Comparison of ENCODE assay signal across 19 cellular contexts in the genomic region with DNA sequence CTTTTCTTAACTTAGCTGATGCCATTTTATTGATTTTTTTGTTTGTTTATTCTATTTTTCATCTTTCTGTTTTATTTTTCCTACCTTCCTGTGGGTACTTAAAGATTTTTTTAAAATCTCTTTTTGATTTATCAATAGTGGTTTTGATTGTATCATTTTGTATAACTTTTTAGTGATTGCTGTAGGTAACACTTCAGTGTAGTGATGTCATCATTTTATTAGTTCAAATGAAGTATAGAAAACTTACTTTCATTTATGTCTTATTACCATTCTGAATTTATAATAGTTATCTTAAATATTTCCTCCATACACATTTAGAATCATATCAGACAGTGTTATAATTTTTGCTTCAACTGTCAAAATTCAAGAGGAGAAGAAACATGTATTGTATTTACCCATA.
DNase-seq lines count a peak whose midpoint lies in the region; ATAC-seq, FAIRE-seq and TF ChIP-seq lines count a peak whose summit lies in the region.
"Had no signal": no experiment of that assay in that cellular context is flagged by ENCODE, and none has a peak within 500 bp of the region (broad histone marks: within the 10 kb centered on the region; RNA-seq: fewer than 3 reads in every experiment).

No MANE protein-coding gene starts in this region.

- no peak for TF ChIP-seq EP300 in K562 (IDR thresholded peaks at IDR 0.05; ENCODE audit: low read length)

- H3K23ac ChIP-seq in mesenchymal stem cell (ENCODE audit: low read length in 2 of 2) = no peak overlapping the region

- H3K4me1 ChIP-seq in HEK293 (ENCODE audit: control insufficient read depth, insufficient read depth, low read length) (no peaks in the 10 kb centered on the region), K562 (replicated peaks in 1 of 2; ENCODE audit: control insufficient read depth in 2 of 2, insufficient read depth in 2 of 2, low read length in 2 of 2) (peaks cover 5 to 9% of the 10 kb centered on the region in 2 experiments; a peak in 2 of 5 replicates), mesenchymal stem cell (ENCODE audit: control insufficient read depth, insufficient read depth, low read depth, low read length) (peaks cover 6% of the 10 kb centered on the region), SJCRH30 (peaks cover under 1% of the 10 kb centered on the region; the same call in 1 of the 2 replicates)
- H3K4me1 ChIP-seq: BE2C, Caco-2, HAP-1 had no signal

- H3K4ac ChIP-seq in mesenchymal stem cell (ENCODE audit: low read depth in 1 of 2, low read length in 2 of 2) = no peak overlapping the region

- H4K20me1 ChIP-seq in K562 (replicated peaks; ENCODE audit: control insufficient read depth, insufficient read depth, low read length) = no peaks in the 10 kb centered on the region

- no peak for DNase-seq in K562 (ENCODE audit: extremely low read depth in 1 of 4, low spot score in 3 of 4)
- DNase-seq in frontal cortex (ENCODE audit: low spot score in 2 of 2) = no peak
- no peak for DNase-seq in NOMO-1 treated with dmso at 0.1 percent for 144 hours (lab: John Stamatoyannopoulos, UW; ENCODE audit: unreplicated experiment)
- no peak for DNase-seq in mesenchymal stem cell
- DNase-seq in SJCRH30 = no peak
- DNase-seq: ACHN; BE2C; Caco-2; CD4-positive, alpha-beta T cell; DMS153; DMS79; GM23248 had no signal

- H2BK12ac ChIP-seq in mesenchymal stem cell (ENCODE audit: low read length in 2 of 2) = no peak overlapping the region

- peak; percentile 37 for FAIRE-seq in G401.6 (lab: Jason Lieb, UNC)
- no peak for FAIRE-seq in K562 (lab: Jason Lieb, UNC)
- peak; percentile 51 for FAIRE-seq in frontal cortex (lab: Jason Lieb, UNC)
- FAIRE-seq: A204.1, GM12891, GM19239 had no signal

- H2AFZ ChIP-seq in K562 (ENCODE audit: low read depth, low read length) (no peak overlapping the region), mesenchymal stem cell (ENCODE audit: low read depth, low read length) (no peak overlapping the region)
- H2AFZ ChIP-seq: GM23248 had no signal

- H4K91ac ChIP-seq in mesenchymal stem cell (ENCODE audit: low read length) = no peak overlapping the region

- POLR2A ChIA-PET in HEK293 (lab: Yijun Ruan, JAX) = no interaction called here
- POLR2A ChIA-PET in K562 (lab: Yijun Ruan, JAX) = no interaction called here

- no TSS peak for BruUV-seq in K562 (replicated peaks; lab: Mats Ljungman, UMichigan)

- H3K9me3 ChIP-seq in HEK293 (ENCODE audit: control insufficient read depth, insufficient read depth, low read depth, low read length) (no peaks in the 10 kb centered on the region), K562 (replicated peaks; ENCODE audit: control insufficient read depth, insufficient read depth, low read depth, low read length) (no peaks in the 10 kb centered on the region), mesenchymal stem cell (ENCODE audit: control insufficient read depth, low read length) (no peaks in the 10 kb centered on the region), SJCRH30 (replicated peaks) (no peaks in the 10 kb centered on the region)
- H3K9me3 ChIP-seq: BE2C, Caco-2, HAP-1 had no signal

- TF ChIP-seq RAD21 in K562 (CRISPR knock-in tag; conservative IDR thresholded peaks at IDR 0.05 in 1 of 2, IDR thresholded peaks at IDR 0.05 in 1 of 2) = no peak

- no peak for TF ChIP-seq CTCF in HEK293 (tag by site-specific recombination; IDR thresholded peaks at IDR 0.05)
- TF ChIP-seq CTCF in K562 (IDR thresholded peaks at IDR 0.05 in 2 of 3, conservative IDR thresholded peaks at IDR 0.05 in 1 of 3; ENCODE audit: insufficient read depth in 2 of 3, low read depth in 1 of 3, low read length in 3 of 3) = no peak

- H3K27ac ChIP-seq in HEK293 (ENCODE audit: extremely low read depth, low read depth, low read length) = no peak overlapping the region
- H3K27ac ChIP-seq in K562 (ENCODE audit: extremely low read depth, low read depth, low read length) = no peak overlapping the region
- no peak overlapping the region for H3K27ac ChIP-seq in mesenchymal stem cell (ENCODE audit: low read length, poor library complexity, severe bottlenecking)
- no peak overlapping the region for H3K27ac ChIP-seq in SJCRH30
- H3K27ac ChIP-seq: C4-2B, GM23248 had no signal

- ATAC-seq in K562 = no peak

- H3K4me3 ChIP-seq in HEK293 (ENCODE audit: low read depth, low read length) (no peak overlapping the region), K562 (no peak overlapping the region), mesenchymal stem cell (ENCODE audit: insufficient read depth in 1 of 2, low read depth in 1 of 2, low read length in 2 of 2) (no peak overlapping the region), SJCRH30 (no peak overlapping the region)
- H3K4me3 ChIP-seq: GM23248, HAP-1 had no signal

- peaks cover 11% of the 10 kb centered on the region; the same call in 2 of the 3 replicates for H3K79me2 ChIP-seq in K562 (ENCODE audit: control insufficient read depth, insufficient read depth, low read length)

- peaks cover 14% of the 10 kb centered on the region for H3K79me1 ChIP-seq in mesenchymal stem cell (replicated peaks; ENCODE audit: low read length, poor library complexity, severe bottlenecking)

- H3K4me2 ChIP-seq in K562 (ENCODE audit: insufficient read depth, low read length) (no peak overlapping the region), mesenchymal stem cell (ENCODE audit: low read length, poor library complexity, severe bottlenecking) (no peak overlapping the region)

- H3K14ac ChIP-seq in mesenchymal stem cell (ENCODE audit: low read length in 2 of 2) = no peak overlapping the region

- H3K36me3 ChIP-seq in HEK293 (ENCODE audit: control insufficient read depth in 2 of 2, insufficient read depth in 1 of 2, low read length in 2 of 2) = no peaks in the 10 kb centered on the region
- H3K36me3 ChIP-seq in K562 (ENCODE audit: control insufficient read depth, insufficient read depth, low read length) = peaks cover 9% of the 10 kb centered on the region; the same call in 2 of the 3 replicates
- peaks cover 0 to 5% of the 10 kb centered on the region in 2 experiments for H3K36me3 ChIP-seq in mesenchymal stem cell (ENCODE audit: control insufficient read depth in 1 of 2, insufficient read depth in 2 of 2, low read depth in 1 of 2, low read length in 2 of 2)
- H3K36me3 ChIP-seq in SJCRH30 = no peaks in the 10 kb centered on the region
- H3K36me3 ChIP-seq: BE2C, HAP-1 had no signal

- H3K27me3 ChIP-seq in K562 (ENCODE audit: control insufficient read depth in 2 of 2, insufficient read depth in 2 of 2, low read length in 2 of 2) = no peaks in the 10 kb centered on the region
- no peaks in the 10 kb centered on the region for H3K27me3 ChIP-seq in mesenchymal stem cell (ENCODE audit: control insufficient read depth in 1 of 2, insufficient read depth in 1 of 2, low read length in 2 of 2)
- no peaks in the 10 kb centered on the region for H3K27me3 ChIP-seq in SJCRH30
- H3K27me3 ChIP-seq: BE2C had no signal

- H3K18ac ChIP-seq in mesenchymal stem cell (ENCODE audit: low read depth in 1 of 2, low read length in 2 of 2) = no peak overlapping the region

- no peak overlapping the region for H2BK15ac ChIP-seq in mesenchymal stem cell (ENCODE audit: low read depth, poor library complexity, severe bottlenecking)

- H3K9me1 ChIP-seq in K562 (ENCODE audit: control insufficient read depth, insufficient read depth, low read length) = no peaks in the 10 kb centered on the region

- TF ChIP-seq POLR2A in K562 (conservative IDR thresholded peaks at IDR 0.05) = no peak

- in situ Hi-C loops in K562 (cut with MboI) = no loop called here

- H3K9ac ChIP-seq in K562 (ENCODE audit: insufficient read depth in 1 of 2, low read depth in 2 of 2, low read length in 2 of 2) (no peak overlapping the region), mesenchymal stem cell (ENCODE audit: low read length) (no peak overlapping the region)
- H3K9ac ChIP-seq: GM23248 had no signal

- intact Hi-C loops in K562 (cut with micrococcal nuclease) = loop anchor here (10.0 kb wide), 1 partner anchor 112 kb away; a partner anchor contains a TSS

- CTCF ChIA-PET in HEK293 (lab: Yijun Ruan, JAX) (no interaction called here), K562 (lab: Yijun Ruan, JAX; ENCODE audit: low intra/inter-chr PET ratio) (no interaction called here)

- H2BK5ac ChIP-seq in mesenchymal stem cell (ENCODE audit: low read depth, low read length, poor library complexity, severe bottlenecking) = no peak overlapping the region

- no peak overlapping the region for H2AK5ac ChIP-seq in mesenchymal stem cell (ENCODE audit: low read length, severe bottlenecking)

- no peak overlapping the region for H4K8ac ChIP-seq in mesenchymal stem cell (ENCODE audit: low read length)

- H2BK120ac ChIP-seq in mesenchymal stem cell (ENCODE audit: low read depth, low read length) = no peak overlapping the region

TF ChIP-seq in K562, 482 proteins besides CTCF, POLR2A, EP300 and RAD21:
- TF ChIP-seq HDGF (IDR thresholded peaks at IDR 0.05) = no peak
- TF ChIP-seq, protein P1, sequence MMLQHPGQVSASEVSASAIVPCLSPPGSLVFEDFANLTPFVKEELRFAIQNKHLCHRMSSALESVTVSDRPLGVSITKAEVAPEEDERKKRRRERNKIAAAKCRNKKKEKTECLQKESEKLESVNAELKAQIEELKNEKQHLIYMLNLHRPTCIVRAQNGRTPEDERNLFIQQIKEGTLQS (IDR thresholded peaks at IDR 0.05) = peak; percentile 59
- TF ChIP-seq, protein P1 (CRISPR knock-in tag; conservative IDR thresholded peaks at IDR 0.05) = no peak
- no peak for TF ChIP-seq ZNF384 (IDR thresholded peaks at IDR 0.05; ENCODE audit: low read depth, low read length)
